7 cellular contexts compared by ENCODE assay signal in genomic region chr2:96062483-96062882, GRCh38. TPM values are rescaled to one million over a fixed set of nuclear protein-coding genes. Genes with fewer than 3 reads are reported as not detected.
"Had no signal": no experiment of that assay in that cellular context is flagged by ENCODE, and none has a peak within 500 bp of the region (broad histone marks: within the 10 kb centered on the region; RNA-seq: fewer than 3 reads in every experiment).

No MANE protein-coding gene starts in this region.

RNA-seq across cellular contexts. Expression of gene GPAT2, which starts 27.8 kb away (rescaled TPM):
- total RNA-seq: hepatocyte, mesothelial cell of epicardium, myocyte had no signal

RNA-seq across cellular contexts. Expression of gene ADRA2B, which starts 53.9 kb away (rescaled TPM):
- total RNA-seq: endothelial cell of umbilical vein, fibroblast of lung, fibroblast of villous mesenchyme, lung microvascular endothelial cell, myocyte had no signal
- polyA plus RNA-seq: endothelial cell of umbilical vein had no signal
